Comparison of ENCODE assay signal across 14 cellular contexts in the genomic region with DNA sequence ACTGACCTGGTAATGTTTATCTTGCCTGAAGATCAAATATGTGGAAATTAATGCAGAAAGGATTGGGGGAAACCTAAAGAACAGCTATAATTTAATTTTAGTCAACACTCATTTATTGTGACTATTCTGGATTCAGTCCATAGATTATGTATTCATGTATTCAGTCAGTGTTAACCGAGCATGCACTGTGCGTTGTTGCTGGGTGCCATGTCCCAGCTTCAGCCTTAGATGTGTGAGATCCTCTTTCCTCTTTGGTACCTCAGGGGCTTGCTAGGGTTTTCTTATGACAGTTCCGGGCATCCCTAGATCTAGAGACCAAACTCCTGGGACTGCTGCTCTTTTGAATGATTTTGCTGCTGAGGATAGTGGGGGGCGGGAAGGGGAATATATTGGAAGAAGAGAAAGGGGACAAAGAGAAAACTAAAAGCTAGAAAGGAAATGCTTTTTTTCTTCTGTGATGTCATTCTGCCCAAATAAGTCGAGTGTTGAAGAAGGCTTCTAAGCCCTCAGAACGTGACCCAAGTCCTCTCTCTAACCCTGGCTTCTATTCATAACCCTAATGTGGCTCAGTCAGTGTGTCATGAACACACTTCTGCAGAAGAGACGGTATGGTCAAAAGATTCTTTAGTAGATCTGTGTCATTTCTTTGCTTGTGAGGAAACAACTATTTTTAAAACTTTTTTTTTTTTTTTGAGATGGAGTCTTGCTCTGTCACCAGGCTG. TPM values are rescaled to one million over a fixed set of nuclear protein-coding genes. Genes with fewer than 3 reads are reported as not detected.
DNase-seq lines count a peak whose midpoint lies in the region; ATAC-seq, FAIRE-seq and TF ChIP-seq lines count a peak whose summit lies in the region.
"Had no signal": no experiment of that assay in that cellular context is flagged by ENCODE, and none has a peak within 500 bp of the region (broad histone marks: within the 10 kb centered on the region; RNA-seq: fewer than 3 reads in every experiment).

No MANE protein-coding gene starts in this region.

- H3K9me3 ChIP-seq in CD4-positive, CD25-positive, alpha-beta regulatory T cell (ENCODE audit: control insufficient read depth in 2 of 2, low read length in 2 of 2) = no peaks in the 10 kb centered on the region
- H3K9me3 ChIP-seq: right atrium auricular region had no signal

- peak; percentile 57 for FAIRE-seq in GM12891 (lab: Jason Lieb, UNC)
- FAIRE-seq: urothelium cell line had no signal

- no peak overlapping the region for H3K4me3 ChIP-seq in CD4-positive, CD25-positive, alpha-beta regulatory T cell (ENCODE audit: low read depth, low read length)
- H3K4me3 ChIP-seq: K562, right atrium auricular region had no signal

- H3K4me1 Mint-ChIP-seq in CD4-positive, CD25-positive, alpha-beta regulatory T cell = peaks cover 28 to 50% (median 35%) of the 10 kb centered on the region in 4 donors
- H3K4me1 Mint-ChIP-seq in activated T-cell treated with anti-CD3 and anti-CD28 coated beads, Interleukin-2, amount 50 U/mL, for 72 hours (ENCODE audit: low read depth) = peaks cover 51% of the 10 kb centered on the region
- peaks cover 23 to 55% (median 48%) of the 10 kb centered on the region in 4 donors for H3K4me1 Mint-ChIP-seq in naive thymus-derived CD8-positive, alpha-beta T cell

- POLR2A ChIA-PET in naive thymus-derived CD8-positive, alpha-beta T cell (lab: Charles Lee) = interaction anchor here (0.5 to 1.9 kb wide), 7 partner anchors 28 to 1936 kb away, joined by 3 to 13 read pairs (median 4); a partner anchor contains a TSS

- H3K27ac Mint-ChIP-seq in CD4-positive, CD25-positive, alpha-beta regulatory T cell = peak overlapping the region; percentile 67 to 79 (median 71)
- H3K27ac Mint-ChIP-seq in activated T-cell treated with anti-CD3 and anti-CD28 coated beads, Interleukin-2, amount 50 U/mL, for 72 hours = peak overlapping the region; percentile 84
- H3K27ac Mint-ChIP-seq in naive thymus-derived CD8-positive, alpha-beta T cell = peak overlapping the region; percentile 8 to 91 (median 78)

- DNase-seq in CD4-positive, CD25-positive, alpha-beta regulatory T cell = peak in 1 of 3 donors; percentile 26
- DNase-seq in GM12891 (ENCODE audit: insufficient read length, low spot score) (no peak), kidney glomerular epithelial cell (lab: John Stamatoyannopoulos, UW) (no peak), amniotic stem cell (lab: John Stamatoyannopoulos, UW) (no peak)
- DNase-seq in activated T-cell treated with anti-CD3 and anti-CD28 coated beads, Interleukin-2, amount 50 U/mL, for 72 hours = peak in 1 of 2 donors; percentile 8
- peak in 4 of 10 donors; percentile 3 to 25 (median 20) for DNase-seq in naive thymus-derived CD8-positive, alpha-beta T cell
- DNase-seq: H7, left colon, NCI-H510A had no signal

- peak overlapping the region; percentile 6 to 73 (median 61) for H3K4me3 Mint-ChIP-seq in CD4-positive, CD25-positive, alpha-beta regulatory T cell
- H3K4me3 Mint-ChIP-seq in activated T-cell treated with anti-CD3 and anti-CD28 coated beads, Interleukin-2, amount 50 U/mL, for 72 hours = peak overlapping the region; percentile 62 to 78
- peak overlapping the region; percentile 56 to 85 (median 74) for H3K4me3 Mint-ChIP-seq in naive thymus-derived CD8-positive, alpha-beta T cell
- H3K4me3 Mint-ChIP-seq: nephron had no signal

- no peaks in the 10 kb centered on the region for H3K9me3 Mint-ChIP-seq in CD4-positive, CD25-positive, alpha-beta regulatory T cell
- H3K9me3 Mint-ChIP-seq in activated T-cell treated with anti-CD3 and anti-CD28 coated beads, Interleukin-2, amount 50 U/mL, for 72 hours = no peaks in the 10 kb centered on the region
- H3K9me3 Mint-ChIP-seq in naive thymus-derived CD8-positive, alpha-beta T cell = no peaks in the 10 kb centered on the region
- H3K9me3 Mint-ChIP-seq: nephron had no signal

- H3K27me3 ChIP-seq in CD4-positive, CD25-positive, alpha-beta regulatory T cell (ENCODE audit: control insufficient read depth, insufficient read depth, low read length) = no peaks in the 10 kb centered on the region
- H3K27me3 ChIP-seq: right atrium auricular region had no signal

- peaks cover 43% of the 10 kb centered on the region for H3K4me1 ChIP-seq in CD4-positive, CD25-positive, alpha-beta regulatory T cell (ENCODE audit: control insufficient read depth, insufficient read depth, low read length, poor library complexity, severe bottlenecking)

- no peaks in the 10 kb centered on the region for H3K27me3 Mint-ChIP-seq in CD4-positive, CD25-positive, alpha-beta regulatory T cell
- H3K27me3 Mint-ChIP-seq in activated T-cell treated with anti-CD3 and anti-CD28 coated beads, Interleukin-2, amount 50 U/mL, for 72 hours (ENCODE audit: low read depth) = no peaks in the 10 kb centered on the region
- no peaks in the 10 kb centered on the region for H3K27me3 Mint-ChIP-seq in naive thymus-derived CD8-positive, alpha-beta T cell

- no peak overlapping the region for H3K27ac ChIP-seq in CD4-positive, CD25-positive, alpha-beta regulatory T cell (ENCODE audit: insufficient read depth, low read length, poor library complexity, severe bottlenecking)

- no peaks in the 10 kb centered on the region for H3K36me3 Mint-ChIP-seq in CD4-positive, CD25-positive, alpha-beta regulatory T cell
- H3K36me3 Mint-ChIP-seq in activated T-cell treated with anti-CD3 and anti-CD28 coated beads, Interleukin-2, amount 50 U/mL, for 72 hours (ENCODE audit: insufficient read depth in 2 of 2) = no peaks in the 10 kb centered on the region
- no peaks in the 10 kb centered on the region for H3K36me3 Mint-ChIP-seq in naive thymus-derived CD8-positive, alpha-beta T cell

- ATAC-seq in CD4-positive, CD25-positive, alpha-beta regulatory T cell (ENCODE audit: low read depth in 2 of 2) = no peak
- peak; percentile 78 to 87 for ATAC-seq in activated T-cell treated with anti-CD3 and anti-CD28 coated beads, Interleukin-2, amount 50 U/mL, for 72 hours (replicated peaks in 1 of 2)
- ATAC-seq in naive thymus-derived CD8-positive, alpha-beta T cell = peak; percentile 36 to 68
- ATAC-seq in GM18873 (IDR thresholded peaks at IDR 0.05; ENCODE audit: low FRiP score, unreplicated experiment) = no peak
- ATAC-seq: left colon had no signal

- no peaks in the 10 kb centered on the region for H3K36me3 ChIP-seq in CD4-positive, CD25-positive, alpha-beta regulatory T cell (ENCODE audit: control insufficient read depth, insufficient read depth, low read length)

- no peak for TF ChIP-seq POLR2A in GM12891 (IDR thresholded peaks at IDR 0.05; ENCODE audit: low read depth, low read length)

TF ChIP-seq in GM12891, 5 proteins besides CTCF, POLR2A, EP300 and RAD21:
- TF ChIP-seq POLR2AphosphoS5 (IDR thresholded peaks at IDR 0.05; ENCODE audit: low read depth, low read length) = no peak
- no peak for TF ChIP-seq POU2F2 (IDR thresholded peaks at IDR 0.05; ENCODE audit: low read depth, low read length)
- TF ChIP-seq TAF1 (IDR thresholded peaks at IDR 0.05; ENCODE audit: low read depth, low read length) = no peak
- no peak for TF ChIP-seq SPI1 (IDR thresholded peaks at IDR 0.05; ENCODE audit: low read depth, low read length)
- TF ChIP-seq PAX5 (IDR thresholded peaks at IDR 0.05; ENCODE audit: insufficient read depth, low read length, severe bottlenecking) = no peak

RNA-seq across cellular contexts. Expression of a gene that starts 33.5 kb away (rescaled TPM):
- 9.8 TPM for total RNA-seq in CD4-positive, CD25-positive, alpha-beta regulatory T cell
- polyA plus RNA-seq in CD4-positive, CD25-positive, alpha-beta regulatory T cell = under 1 TPM; 0.07 to 0.24 (median 0.14) TPM
- 4.0 TPM for polyA plus RNA-seq in GM12891 (2012; ENCODE audit: low read depth, missing spikeins)
- 1 to 10 TPM; 5.1 to 6.3 TPM for total RNA-seq in activated T-cell treated with anti-CD3 and anti-CD28 coated beads, Interleukin-2, amount 50 U/mL, for 72 hours
- total RNA-seq in naive thymus-derived CD8-positive, alpha-beta T cell = 10 to 100 TPM; 12.5 to 13.7 TPM
- polyA plus RNA-seq in naive thymus-derived CD8-positive, alpha-beta T cell = under 1 TPM; 0.10 to 0.53 (median 0.33) TPM

Comparison
In these comparisons a context has a peak if more than half of its experiments do, and no peak if none do; other contexts are left out.
1. ATAC-seq: peak in activated T-cell treated with anti-CD3 and anti-CD28 coated beads, Interleukin-2, amount 50 U/mL, for 72 hours (2 of 2) and naive thymus-derived CD8-positive, alpha-beta T cell (2 of 2); none in CD4-positive, CD25-positive, alpha-beta regulatory T cell (0 of 2) and GM18873 (single experiment).
2. Peak in every context shown above with its lines, with median percentiles within 50 percentile points of each other: H3K27ac Mint-ChIP-seq and H3K4me3 Mint-ChIP-seq.